ENCODE assay signal across 1 cellular context in genomic region chr19:50512999-50513745, GRCh38.
TF ChIP-seq lines count a peak whose summit lies in the region.

No MANE protein-coding gene starts in this region.

TF ChIP-seq in HEK293, 187 proteins besides CTCF, POLR2A, EP300 and RAD21 (continued from another document):
- TF ChIP-seq, protein P1, sequence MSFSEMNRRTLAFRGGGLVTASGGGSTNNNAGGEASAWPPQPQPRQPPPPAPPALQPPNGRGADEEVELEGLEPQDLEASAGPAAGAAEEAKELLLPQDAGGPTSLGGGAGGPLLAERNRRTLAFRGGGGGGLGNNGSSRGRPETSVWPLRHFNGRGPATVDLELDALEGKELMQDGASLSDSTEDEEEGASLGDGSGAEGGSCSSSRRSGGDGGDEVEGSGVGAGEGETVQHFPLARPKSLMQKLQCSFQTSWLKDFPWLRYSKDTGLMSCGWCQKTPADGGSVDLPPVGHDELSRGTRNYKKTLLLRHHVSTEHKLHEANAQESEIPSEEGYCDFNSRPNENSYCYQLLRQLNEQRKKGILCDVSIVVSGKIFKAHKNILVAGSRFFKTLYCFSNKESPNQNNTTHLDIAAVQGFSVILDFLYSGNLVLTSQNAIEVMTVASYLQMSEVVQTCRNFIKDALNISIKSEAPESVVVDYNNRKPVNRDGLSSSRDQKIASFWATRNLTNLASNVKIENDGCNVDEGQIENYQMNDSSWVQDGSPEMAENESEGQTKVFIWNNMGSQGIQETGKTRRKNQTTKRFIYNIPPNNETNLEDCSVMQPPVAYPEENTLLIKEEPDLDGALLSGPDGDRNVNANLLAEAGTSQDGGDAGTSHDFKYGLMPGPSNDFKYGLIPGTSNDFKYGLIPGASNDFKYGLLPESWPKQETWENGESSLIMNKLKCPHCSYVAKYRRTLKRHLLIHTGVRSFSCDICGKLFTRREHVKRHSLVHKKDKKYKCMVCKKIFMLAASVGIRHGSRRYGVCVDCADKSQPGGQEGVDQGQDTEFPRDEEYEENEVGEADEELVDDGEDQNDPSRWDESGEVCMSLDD (tag by site-specific recombination; IDR thresholded peaks at IDR 0.05), result 0 out of 2 replicates have a peak, but pooled peaks have one; percentile 23
- TF ChIP-seq ZNF398 (tag by site-specific recombination; IDR thresholded peaks at IDR 0.05), result 0 out of 2 replicates have a peak, but pooled peaks have one; percentile 28
- TF ChIP-seq ZNF596 (tag by site-specific recombination; IDR thresholded peaks at IDR 0.05), result 0 out of 2 replicates have a peak, but pooled peaks have one; percentile 0
- TF ChIP-seq, protein P2, sequence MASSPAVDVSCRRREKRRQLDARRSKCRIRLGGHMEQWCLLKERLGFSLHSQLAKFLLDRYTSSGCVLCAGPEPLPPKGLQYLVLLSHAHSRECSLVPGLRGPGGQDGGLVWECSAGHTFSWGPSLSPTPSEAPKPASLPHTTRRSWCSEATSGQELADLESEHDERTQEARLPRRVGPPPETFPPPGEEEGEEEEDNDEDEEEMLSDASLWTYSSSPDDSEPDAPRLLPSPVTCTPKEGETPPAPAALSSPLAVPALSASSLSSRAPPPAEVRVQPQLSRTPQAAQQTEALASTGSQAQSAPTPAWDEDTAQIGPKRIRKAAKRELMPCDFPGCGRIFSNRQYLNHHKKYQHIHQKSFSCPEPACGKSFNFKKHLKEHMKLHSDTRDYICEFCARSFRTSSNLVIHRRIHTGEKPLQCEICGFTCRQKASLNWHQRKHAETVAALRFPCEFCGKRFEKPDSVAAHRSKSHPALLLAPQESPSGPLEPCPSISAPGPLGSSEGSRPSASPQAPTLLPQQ (tag by site-specific recombination; IDR thresholded peaks at IDR 0.05), result no peak
- no peak for TF ChIP-seq ZNF140 (tag by site-specific recombination; IDR thresholded peaks at IDR 0.05)
- TF ChIP-seq PATZ1 (tag by site-specific recombination; IDR thresholded peaks at IDR 0.05), result peak; percentile 50
